Comparison of ENCODE assay signal across 8 cellular contexts in the genomic region with DNA sequence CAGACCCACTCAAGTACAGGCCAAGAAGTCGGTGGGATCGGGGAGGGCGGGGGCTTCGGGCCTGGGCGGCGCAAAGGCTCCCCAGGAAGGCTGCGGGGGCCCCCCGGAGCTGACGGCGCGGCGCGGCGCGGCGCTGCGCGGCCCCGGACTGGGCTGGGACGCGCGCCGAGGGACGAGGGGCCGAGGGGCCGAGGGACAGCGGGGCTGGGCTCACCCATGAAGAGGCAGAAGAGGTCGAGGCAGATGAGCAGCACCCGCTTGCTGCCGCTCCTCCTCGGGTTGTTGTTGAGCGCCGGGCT. TPM values are rescaled to one million over a fixed set of nuclear protein-coding genes. Genes with fewer than 3 reads are reported as not detected.
DNase-seq lines count a peak whose midpoint lies in the region; ATAC-seq and TF ChIP-seq lines count a peak whose summit lies in the region.

No MANE protein-coding gene starts in this region.

- H3K4me3 Mint-ChIP-seq in activated CD4-positive, alpha-beta T cell treated with anti-CD3 and anti-CD28 coated beads for 36 hours, result peak overlapping the region; percentile 68
- H3K4me3 Mint-ChIP-seq in activated CD4-positive, alpha-beta memory T cell treated with anti-CD3 and anti-CD28 coated beads for 36 hours, result peak overlapping the region; percentile 61

- H3K4me3 ChIP-seq in left ventricle myocardium inferior, result peak overlapping the region; percentile 88
- peak overlapping the region; percentile 91 for H3K4me3 ChIP-seq in skeletal muscle satellite cell (ENCODE audit: low read length)

- no peak for DNase-seq in activated CD4-positive, alpha-beta T cell treated with anti-CD3 and anti-CD28 coated beads for 36 hours
- no peak for DNase-seq in activated CD4-positive, alpha-beta T cell treated with anti-CD3 and anti-CD28 coated beads, Interleukin-2, amount 50 U/mL, for 1 hour
- DNase-seq in activated CD4-positive, alpha-beta memory T cell treated with anti-CD3 and anti-CD28 coated beads for 36 hours, result no peak
- DNase-seq in left ventricle myocardium inferior (no peak), NCI-H2196 treated with DMSO at 0.1 percent for 48 hours (lab: John Stamatoyannopoulos, UW; ENCODE audit: unreplicated experiment) (no peak), occipital lobe (lab: John Stamatoyannopoulos, UW) (no peak), Ammon's horn (ENCODE audit: low spot score) (no peak)

- no peak for ATAC-seq in activated CD4-positive, alpha-beta T cell treated with anti-CD3 and anti-CD28 coated beads for 36 hours

- H3K4me2 ChIP-seq in skeletal muscle satellite cell (ENCODE audit: low read length), result peak overlapping the region; percentile 84

- H3K4me1 Mint-ChIP-seq in activated CD4-positive, alpha-beta T cell treated with anti-CD3 and anti-CD28 coated beads for 36 hours, result peaks cover 8% of the 10 kb centered on the region
- H3K4me1 Mint-ChIP-seq in activated CD4-positive, alpha-beta memory T cell treated with anti-CD3 and anti-CD28 coated beads for 36 hours (ENCODE audit: low read depth), result peaks cover 4% of the 10 kb centered on the region

- H3K4me1 ChIP-seq in left ventricle myocardium inferior, result peaks cover 65% of the 10 kb centered on the region
- H3K4me1 ChIP-seq in skeletal muscle satellite cell (ENCODE audit: control insufficient read depth, insufficient read depth, low read length), result peaks cover 12% of the 10 kb centered on the region

- H3K9me3 Mint-ChIP-seq in activated CD4-positive, alpha-beta T cell treated with anti-CD3 and anti-CD28 coated beads for 36 hours (ENCODE audit: low read depth), result no peaks in the 10 kb centered on the region
- no peaks in the 10 kb centered on the region for H3K9me3 Mint-ChIP-seq in activated CD4-positive, alpha-beta memory T cell treated with anti-CD3 and anti-CD28 coated beads for 36 hours

- POLR2A ChIA-PET in activated CD4-positive, alpha-beta T cell treated with anti-CD3 and anti-CD28 coated beads for 36 hours (lab: Charles Lee), result interaction anchor here (0.7 kb wide), 1 partner anchor 141 kb away, joined by 4 read pairs; no protein-coding TSS in a partner anchor
- POLR2A ChIA-PET in activated CD4-positive, alpha-beta memory T cell treated with anti-CD3 and anti-CD28 coated beads for 36 hours (lab: Charles Lee), result no interaction called here

- peak overlapping the region; percentile 97 for H3K27ac ChIP-seq in left ventricle myocardium inferior (replicated peaks)

- CTCF ChIA-PET in activated CD4-positive, alpha-beta T cell treated with anti-CD3 and anti-CD28 coated beads for 36 hours (lab: Charles Lee), result no interaction called here
- CTCF ChIA-PET in activated CD4-positive, alpha-beta memory T cell treated with anti-CD3 and anti-CD28 coated beads for 36 hours (lab: Charles Lee), result no interaction called here

- H3K9me3 ChIP-seq in left ventricle myocardium inferior (replicated peaks), result no peaks in the 10 kb centered on the region
- no peaks in the 10 kb centered on the region for H3K9me3 ChIP-seq in skeletal muscle satellite cell (replicated peaks; ENCODE audit: low read length)

- H3K36me3 Mint-ChIP-seq in activated CD4-positive, alpha-beta T cell treated with anti-CD3 and anti-CD28 coated beads for 36 hours (ENCODE audit: low read depth), result peaks cover 1% of the 10 kb centered on the region
- no peaks in the 10 kb centered on the region for H3K36me3 Mint-ChIP-seq in activated CD4-positive, alpha-beta memory T cell treated with anti-CD3 and anti-CD28 coated beads for 36 hours

- H3K36me3 ChIP-seq in left ventricle myocardium inferior (no peaks in the 10 kb centered on the region), skeletal muscle satellite cell (ENCODE audit: insufficient read depth, low read length) (peaks cover 22% of the 10 kb centered on the region)

- no peak overlapping the region for H3K27ac Mint-ChIP-seq in activated CD4-positive, alpha-beta T cell treated with anti-CD3 and anti-CD28 coated beads for 36 hours
- no peak overlapping the region for H3K27ac Mint-ChIP-seq in activated CD4-positive, alpha-beta memory T cell treated with anti-CD3 and anti-CD28 coated beads for 36 hours

- no peak for TF ChIP-seq CTCF in left ventricle myocardium inferior (IDR thresholded peaks at IDR 0.05; ENCODE audit: borderline replicate concordance)

- intact Hi-C loops in activated CD4-positive, alpha-beta T cell treated with anti-CD3 and anti-CD28 coated beads for 36 hours (cut with DNase I, micrococcal nuclease), result no loop called here
- intact Hi-C loops in activated CD4-positive, alpha-beta memory T cell treated with anti-CD3 and anti-CD28 coated beads for 36 hours (cut with micrococcal nuclease), result no loop called here
- intact Hi-C loops in left ventricle myocardium inferior (cut with micrococcal nuclease), result loop anchor here (10.0 kb wide), 2 partner anchors 64 to 384 kb away; no protein-coding TSS in a partner anchor

- H3K27me3 ChIP-seq in left ventricle myocardium inferior (ENCODE audit: low read depth) (no peaks in the 10 kb centered on the region), skeletal muscle satellite cell (ENCODE audit: control insufficient read depth, insufficient read depth, low read length) (no peaks in the 10 kb centered on the region)

- peaks cover 44% of the 10 kb centered on the region for H3K27me3 Mint-ChIP-seq in activated CD4-positive, alpha-beta T cell treated with anti-CD3 and anti-CD28 coated beads for 36 hours
- H3K27me3 Mint-ChIP-seq in activated CD4-positive, alpha-beta memory T cell treated with anti-CD3 and anti-CD28 coated beads for 36 hours, result peaks cover 38% of the 10 kb centered on the region

- H3K9ac ChIP-seq in skeletal muscle satellite cell (ENCODE audit: low read depth, low read length), result peak overlapping the region; percentile 89

RNA-seq across cellular contexts. Expression of a gene that starts 0.8 kb away (rescaled TPM):
- not detected for total RNA-seq in activated CD4-positive, alpha-beta T cell treated with anti-CD3 and anti-CD28 coated beads for 36 hours
- total RNA-seq in activated CD4-positive, alpha-beta memory T cell treated with anti-CD3 and anti-CD28 coated beads for 36 hours, result not detected
- total RNA-seq in left ventricle myocardium inferior, result 101 TPM
- 66.9 and 198 TPM in 2 replicates for total RNA-seq in skeletal muscle satellite cell (2012; rRNA removed)
- 36.5 TPM for total RNA-seq in occipital lobe

Comparison
In these comparisons a context has a peak if more than half of its experiments do, and no peak if none do; other contexts are left out.
1. RNA of a gene that starts 0.8 kb away (total RNA-seq): 101 TPM in left ventricle myocardium inferior (single experiment) and 36.5 TPM in occipital lobe (single experiment); not detected in activated CD4-positive, alpha-beta T cell treated with anti-CD3 and anti-CD28 coated beads for 36 hours and not detected in activated CD4-positive, alpha-beta memory T cell treated with anti-CD3 and anti-CD28 coated beads for 36 hours; every median in the first group is over 10 times any median in the second.